Comparison of ENCODE assay signal across 22 cellular contexts in genomic region chr2:63769915-63770314, GRCh38.
"Had no signal": no experiment of that assay in that cellular context is flagged by ENCODE, and none has a peak within 500 bp of the region (broad histone marks: within the 10 kb centered on the region; RNA-seq: fewer than 3 reads in every experiment).

No MANE protein-coding gene starts in this region.

- DNase-seq: colonic mucosa; dermis blood vessel endothelial cell; dorsolateral prefrontal cortex; effector CD4-positive, alpha-beta T cell; effector memory CD4-positive, alpha-beta T cell; foreskin melanocyte; gastrocnemius medialis; glutamatergic neuron; head of caudate nucleus; heart right ventricle; hippocampal formation; left cardiac atrium; left lung; left ventricle myocardium superior; lower lobe of right lung; mesenchymal stem cell; mucosa of descending colon; naive B cell had no signal

- H3K4me3 ChIP-seq: colonic mucosa, dorsolateral prefrontal cortex, esophagus muscularis mucosa, gastrocnemius medialis, heart right ventricle, left lung, lower lobe of right lung, mucosa of descending colon had no signal

- FAIRE-seq: endothelial cell of umbilical vein, islet of Langerhans, keratinocyte had no signal

- H3K27ac ChIP-seq: colonic mucosa, dorsolateral prefrontal cortex, esophagus muscularis mucosa, gastrocnemius medialis, heart right ventricle, left lung, lower lobe of right lung had no signal

- H3K27me3 ChIP-seq: colonic mucosa, dorsolateral prefrontal cortex, esophagus muscularis mucosa, gastrocnemius medialis, heart right ventricle, left lung had no signal

- H3K9me3 ChIP-seq: colonic mucosa, gastrocnemius medialis had no signal

- H3K4me1 ChIP-seq: colonic mucosa, gastrocnemius medialis, left lung, lower lobe of right lung had no signal

- H3K36me3 ChIP-seq: colonic mucosa, esophagus muscularis mucosa, gastrocnemius medialis, heart right ventricle, left lung, lower lobe of right lung had no signal

- ATAC-seq: gastrocnemius medialis, heart right ventricle, left cardiac atrium, left lung, left ventricle myocardium superior, lower lobe of right lung, mucosa of descending colon had no signal
